In the genomic region with DNA sequence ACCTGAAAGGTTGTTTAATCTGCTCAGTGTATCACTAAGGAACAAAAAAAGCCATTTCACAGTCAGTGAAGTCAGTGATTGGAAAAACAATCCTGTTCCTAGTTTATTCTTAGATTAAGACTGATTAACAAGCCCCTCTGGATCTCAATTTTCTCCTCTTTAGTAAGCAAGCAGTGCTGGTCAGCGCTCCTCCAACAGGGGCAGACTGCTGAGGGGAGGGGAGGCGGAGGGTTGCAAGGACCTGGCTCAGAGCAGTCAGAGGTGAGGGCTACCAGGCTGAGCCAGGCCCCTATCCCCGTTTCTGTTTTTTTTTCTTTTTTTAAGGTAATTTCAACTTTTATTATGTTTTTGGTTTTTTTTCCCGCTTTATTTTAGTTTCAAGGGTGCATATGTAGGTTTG, we compare ENCODE assay signal across 1 cellular context.
TF ChIP-seq lines count a peak whose summit lies in the region.

No MANE protein-coding gene starts in this region.

TF ChIP-seq in K562, 482 proteins besides CTCF, POLR2A, EP300 and RAD21 (continued from another document):
- TF ChIP-seq, protein P1, sequence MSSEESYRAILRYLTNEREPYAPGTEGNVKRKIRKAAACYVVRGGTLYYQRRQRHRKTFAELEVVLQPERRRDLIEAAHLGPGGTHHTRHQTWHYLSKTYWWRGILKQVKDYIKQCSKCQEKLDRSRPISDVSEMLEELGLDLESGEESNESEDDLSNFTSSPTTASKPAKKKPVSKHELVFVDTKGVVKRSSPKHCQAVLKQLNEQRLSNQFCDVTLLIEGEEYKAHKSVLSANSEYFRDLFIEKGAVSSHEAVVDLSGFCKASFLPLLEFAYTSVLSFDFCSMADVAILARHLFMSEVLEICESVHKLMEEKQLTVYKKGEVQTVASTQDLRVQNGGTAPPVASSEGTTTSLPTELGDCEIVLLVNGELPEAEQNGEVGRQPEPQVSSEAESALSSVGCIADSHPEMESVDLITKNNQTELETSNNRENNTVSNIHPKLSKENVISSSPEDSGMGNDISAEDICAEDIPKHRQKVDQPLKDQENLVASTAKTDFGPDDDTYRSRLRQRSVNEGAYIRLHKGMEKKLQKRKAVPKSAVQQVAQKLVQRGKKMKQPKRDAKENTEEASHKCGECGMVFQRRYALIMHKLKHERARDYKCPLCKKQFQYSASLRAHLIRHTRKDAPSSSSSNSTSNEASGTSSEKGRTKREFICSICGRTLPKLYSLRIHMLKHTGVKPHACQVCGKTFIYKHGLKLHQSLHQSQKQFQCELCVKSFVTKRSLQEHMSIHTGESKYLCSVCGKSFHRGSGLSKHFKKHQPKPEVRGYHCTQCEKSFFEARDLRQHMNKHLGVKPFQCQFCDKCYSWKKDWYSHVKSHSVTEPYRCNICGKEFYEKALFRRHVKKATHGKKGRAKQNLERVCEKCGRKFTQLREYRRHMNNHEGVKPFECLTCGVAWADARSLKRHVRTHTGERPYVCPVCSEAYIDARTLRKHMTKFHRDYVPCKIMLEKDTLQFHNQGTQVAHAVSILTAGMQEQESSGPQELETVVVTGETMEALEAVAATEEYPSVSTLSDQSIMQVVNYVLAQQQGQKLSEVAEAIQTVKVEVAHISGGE (CRISPR knock-in tag; IDR thresholded peaks at IDR 0.05): no peak
- no peak for TF ChIP-seq TCF7 (IDR thresholded peaks at IDR 0.05; ENCODE audit: borderline replicate concordance)
- TF ChIP-seq ZNF311 (CRISPR knock-in tag; IDR thresholded peaks at IDR 0.05): no peak
- TF ChIP-seq, protein P2, sequence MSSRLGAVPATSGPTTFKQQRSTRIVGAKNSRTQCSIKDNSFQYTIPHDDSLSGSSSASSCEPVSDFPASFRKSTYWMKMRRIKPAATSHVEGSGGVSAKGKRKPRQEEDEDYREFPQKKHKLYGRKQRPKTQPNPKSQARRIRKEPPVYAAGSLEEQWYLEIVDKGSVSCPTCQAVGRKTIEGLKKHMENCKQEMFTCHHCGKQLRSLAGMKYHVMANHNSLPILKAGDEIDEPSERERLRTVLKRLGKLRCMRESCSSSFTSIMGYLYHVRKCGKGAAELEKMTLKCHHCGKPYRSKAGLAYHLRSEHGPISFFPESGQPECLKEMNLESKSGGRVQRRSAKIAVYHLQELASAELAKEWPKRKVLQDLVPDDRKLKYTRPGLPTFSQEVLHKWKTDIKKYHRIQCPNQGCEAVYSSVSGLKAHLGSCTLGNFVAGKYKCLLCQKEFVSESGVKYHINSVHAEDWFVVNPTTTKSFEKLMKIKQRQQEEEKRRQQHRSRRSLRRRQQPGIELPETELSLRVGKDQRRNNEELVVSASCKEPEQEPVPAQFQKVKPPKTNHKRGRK (tag; IDR thresholded peaks at IDR 0.05): no peak
- no peak for TF ChIP-seq ZNF23 (CRISPR knock-in tag; IDR thresholded peaks at IDR 0.05)
- TF ChIP-seq NELFE (IDR thresholded peaks at IDR 0.05; ENCODE audit: insufficient read depth, insufficient read length): no peak
- no peak for TF ChIP-seq SAFB2 (IDR thresholded peaks at IDR 0.05; ENCODE audit: borderline replicate concordance, low read depth, low read length, severe bottlenecking)
- no peak for TF ChIP-seq ZNF589 (CRISPR knock-in tag; IDR thresholded peaks at IDR 0.05; ENCODE audit: low read depth)
- TF ChIP-seq SRSF3 (IDR thresholded peaks at IDR 0.05; ENCODE audit: insufficient read depth, low read length): no peak
- no peak for TF ChIP-seq KLF10 (CRISPR knock-in tag; IDR thresholded peaks at IDR 0.05)
- no peak for TF ChIP-seq BDP1 (IDR thresholded peaks at IDR 0.05; ENCODE audit: insufficient read depth, insufficient read length)
